11 cellular contexts compared by ENCODE assay signal in the genomic region with DNA sequence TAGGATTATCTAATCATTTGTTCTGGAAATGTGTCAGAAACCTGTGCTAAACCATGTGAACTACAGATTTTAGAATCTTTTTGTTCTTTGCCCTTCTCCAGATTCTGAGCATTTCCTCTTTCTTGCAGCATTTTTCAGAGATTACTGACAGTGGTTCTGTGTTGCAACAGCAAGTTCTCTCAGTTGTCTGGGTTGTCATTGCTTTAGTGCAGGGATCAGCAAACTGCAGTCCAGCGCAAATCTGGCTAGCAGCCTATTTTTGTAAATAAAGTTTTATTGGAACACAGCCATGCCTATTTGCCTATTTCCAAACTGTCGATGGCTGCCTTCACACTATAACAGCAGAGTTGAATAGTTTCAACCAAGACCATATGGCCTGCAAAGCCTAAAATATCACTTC.
DNase-seq lines count a peak whose midpoint lies in the region; ATAC-seq and TF ChIP-seq lines count a peak whose summit lies in the region.
"Had no signal": no experiment of that assay in that cellular context is flagged by ENCODE, and none has a peak within 500 bp of the region (broad histone marks: within the 10 kb centered on the region; RNA-seq: fewer than 3 reads in every experiment).

No MANE protein-coding gene starts in this region.

- TF ChIP-seq CTCF in left lung (IDR thresholded peaks at IDR 0.05), result no peak

- H3K27me3 ChIP-seq in left lung, result no peaks in the 10 kb centered on the region

- ATAC-seq in activated naive CD4-positive, alpha-beta T cell treated with anti-CD3 and anti-CD28 coated beads, Interleukin-2, amount 50 U/mL, for 72 hours, result peak; percentile 11 to 73
- ATAC-seq in left lung (peak; percentile 56), GM18520 (IDR thresholded peaks at IDR 0.05; ENCODE audit: unreplicated experiment) (no peak)

- no peaks in the 10 kb centered on the region for H3K9me3 ChIP-seq in left lung

- intact Hi-C loops in left lung (cut with DNase I), result no loop called here

- H3K36me3 ChIP-seq in left lung, result no peaks in the 10 kb centered on the region

- DNase-seq in AML-193 (lab: John Stamatoyannopoulos, UW), result peak; percentile 75 to 81
- DNase-seq in HuH-7 (ENCODE audit: low spot score), result peak; percentile 27
- no peak for DNase-seq in activated naive CD4-positive, alpha-beta T cell treated with anti-CD3 and anti-CD28 coated beads, Interleukin-2, amount 50 U/mL, for 72 hours (ENCODE audit: low spot score in 2 of 2)
- no peak for DNase-seq in left lung
- no peak for DNase-seq in OCI-M2 (lab: John Stamatoyannopoulos, UW; ENCODE audit: unreplicated experiment)
- DNase-seq in NCI-H1048 (lab: John Stamatoyannopoulos, UW), result no peak
- no peak for DNase-seq in globus pallidus (ENCODE audit: low spot score)
- DNase-seq: DMS53 had no signal

- no peaks in the 10 kb centered on the region for H3K9me3 Mint-ChIP-seq in activated naive CD4-positive, alpha-beta T cell treated with anti-CD3 and anti-CD28 coated beads, Interleukin-2, amount 50 U/mL, for 72 hours

- H3K4me1 ChIP-seq in left lung, result peaks cover 8 to 57% of the 10 kb centered on the region in 2 donors
- H3K4me1 ChIP-seq: parathyroid adenoma had no signal

- H3K27ac ChIP-seq in left lung, result peak overlapping the region; percentile 47 to 80
- H3K27ac ChIP-seq: KMS-11, parathyroid adenoma had no signal

- peak overlapping the region in 1 of 2 donors; percentile 15 for H3K27ac Mint-ChIP-seq in activated naive CD4-positive, alpha-beta T cell treated with anti-CD3 and anti-CD28 coated beads, Interleukin-2, amount 50 U/mL, for 72 hours

- H3K36me3 Mint-ChIP-seq in activated naive CD4-positive, alpha-beta T cell treated with anti-CD3 and anti-CD28 coated beads, Interleukin-2, amount 50 U/mL, for 72 hours, result peaks cover 0 to 5% of the 10 kb centered on the region in 2 donors

- no peak overlapping the region for H3K4me3 ChIP-seq in left lung

Comparison
In these comparisons a context has a peak if more than half of its experiments do, and no peak if none do; other contexts are left out.
1. DNase-seq: peak in AML-193 (2 of 2) and HuH-7 (single experiment); none in activated naive CD4-positive, alpha-beta T cell treated with anti-CD3 and anti-CD28 coated beads, Interleukin-2, amount 50 U/mL, for 72 hours (0 of 2), left lung (0 of 2), OCI-M2 (single experiment), NCI-H1048 (single experiment) and globus pallidus (single experiment).